In the genomic region with DNA sequence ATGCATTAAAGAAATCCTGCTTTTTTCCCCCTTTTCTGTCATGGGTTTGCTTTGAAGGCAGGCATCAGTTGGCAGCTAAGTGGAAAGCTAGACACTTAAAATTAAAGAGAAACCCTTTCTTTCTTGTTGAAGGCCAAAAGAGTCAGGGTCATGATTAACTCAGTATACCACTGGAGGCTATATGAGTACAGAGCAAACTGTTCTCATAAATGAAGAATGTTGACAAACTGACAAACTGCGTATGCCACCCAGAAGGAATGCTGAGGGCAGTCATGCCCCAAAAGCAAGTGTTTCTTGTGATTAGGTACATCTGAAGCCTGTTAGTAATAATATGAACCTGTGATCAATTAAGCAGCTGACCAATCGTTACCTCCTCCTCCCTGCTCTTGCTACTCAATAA, we compare ENCODE assay signal across 36 cellular contexts. TPM values are rescaled to one million over a fixed set of nuclear protein-coding genes. Genes with fewer than 3 reads are reported as not detected.
"Had no signal": no experiment of that assay in that cellular context is flagged by ENCODE, and none has a peak within 500 bp of the region (broad histone marks: within the 10 kb centered on the region; RNA-seq: fewer than 3 reads in every experiment).

No MANE protein-coding gene starts in this region.

- H3K27me3 ChIP-seq: adrenal gland, body of pancreas, breast epithelium, SJCRH30 had no signal

- ATAC-seq: activated CD8-positive, alpha-beta T cell treated with anti-CD3 and anti-CD28 coated beads, Interleukin-2, amount 10 ng/mL, durations not matched to agents 7 days and 5 days; body of pancreas; Panc1 had no signal

- H3K4me1 ChIP-seq: adrenal gland, body of pancreas, breast epithelium, SJCRH30 had no signal

- H3K9me3 ChIP-seq: adrenal gland, body of pancreas, breast epithelium, SJCRH30 had no signal

- H3K36me3 ChIP-seq: adrenal gland, breast epithelium, SJCRH30, WERI-Rb-1 had no signal

- H3K4me3 ChIP-seq: adrenal gland, body of pancreas, breast epithelium, SJCRH30, SK-N-MC had no signal

- H3K27ac ChIP-seq: adrenal gland, body of pancreas, breast epithelium, SJCRH30, SK-N-MC, WERI-Rb-1 had no signal

- DNase-seq: activated CD4-positive, alpha-beta T cell treated with anti-CD3 and anti-CD28 coated beads for 1 hour; activated CD4-positive, alpha-beta T cell treated with anti-CD3 and anti-CD28 coated beads, Interleukin-2, amount 10 ng/mL, durations not matched to agents 7 days and 5 days; activated CD4-positive, alpha-beta T cell treated with anti-CD3 and anti-CD28 coated beads, Interleukin-2, amount 50 U/mL, for 48 hours; activated CD4-positive, CD25-positive, alpha-beta regulatory T cell; activated CD8-positive, alpha-beta T cell treated with anti-CD3 and anti-CD28 coated beads, Interleukin-2, amount 10 ng/mL, durations not matched to agents 7 days and 5 days; activated gamma-delta T cell; activated naive CD4-positive, alpha-beta T cell treated with Interleukin-2 at 50 U/mL for 16 hours; activated naive CD8-positive, alpha-beta T cell treated with anti-CD3 and anti-CD28 coated beads, Interleukin-2, amount 10 ng/mL, durations not matched to agents 7 days and 5 days; activated T-cell treated with anti-CD3 and anti-CD28 coated beads, Interleukin-2, amount 50 U/mL, for 24 hours; adrenal gland; body of pancreas; caudate nucleus; Karpas-422; NCI-H1048; NCI-H1105 treated with DMSO at 0.1 percent for 48 hours; NCI-H1436; NCI-H1694; NCI-H2029; NCI-H345; NCI-H524 treated with DMSO at 0.1 percent for 48 hours; NCI-H748 treated with DMSO at 0.1 percent for 48 hours; NK-92 treated with Interleukin-12 subunit alpha and Interleukin-12 subunit beta, amount 100 ng/mL, for 24 hours; SHP77; SJCRH30; T1000; WERI-Rb-1 had no signal

RNA-seq across cellular contexts. Expression of a gene that starts 43.6 kb away (rescaled TPM):
- total RNA-seq: activated CD4-positive, alpha-beta T cell treated with anti-CD3 and anti-CD28 coated beads, Interleukin-2, amount 10 ng/mL, durations not matched to agents 7 days and 5 days; activated CD8-positive, alpha-beta T cell treated with anti-CD3 and anti-CD28 coated beads, Interleukin-2, amount 10 ng/mL, durations not matched to agents 7 days and 5 days; activated naive CD8-positive, alpha-beta T cell treated with anti-CD3 and anti-CD28 coated beads, Interleukin-2, amount 10 ng/mL, durations not matched to agents 7 days and 5 days; activated T-helper 2 cell treated with anti-CD3 and anti-CD28 coated beads, Interferon-gamma antibody, Interleukin-2, Interleukin-4, amounts not matched to agents 10 μg/mL and 5 μg/mL and 100 μg/mL, durations not matched to agents 14 hours and 24 hours and 36 hours; body of pancreas; MCF 10A; NCI-H460; OCI-LY7; RPMI7951; T-helper 1 cell treated with Interleukin-12 subunit alpha and Interleukin-12 subunit beta and Interleukin-4 antibody, amounts not matched to agents 30 ng/mL and 1 ng/mL, for 36 hours; T-helper 2 cell treated with Interferon-gamma antibody and Interleukin-4, amounts not matched to agents 100 ng/mL and 5 ng/mL, for 36 hours had no signal
